In the genomic region with DNA sequence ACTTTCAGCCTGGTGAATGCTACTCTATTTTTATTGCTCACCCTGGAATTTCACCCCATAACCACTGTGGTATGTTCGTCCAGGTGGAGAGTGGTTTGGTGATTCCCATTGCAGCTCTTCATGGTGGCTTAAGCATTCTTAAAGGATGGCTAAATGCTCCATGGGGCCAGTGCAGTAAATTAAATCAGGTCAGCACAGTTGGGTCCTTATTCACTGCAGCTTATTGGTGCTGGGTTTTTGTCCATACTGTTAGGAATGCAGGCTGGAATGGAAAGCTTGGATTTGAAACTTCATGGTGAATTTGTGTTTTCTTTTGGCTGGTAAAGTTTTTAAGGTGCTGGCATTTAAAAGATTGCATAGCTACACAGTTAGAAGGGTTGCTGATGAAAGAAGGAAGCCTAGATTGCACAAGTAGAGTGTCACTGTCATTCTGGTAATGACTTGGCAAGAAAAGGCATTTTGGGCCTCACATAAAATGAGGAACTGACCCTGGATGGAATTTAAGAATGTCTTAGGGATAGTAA, we compare ENCODE assay signal across 8 cellular contexts. TPM values are rescaled to one million over a fixed set of nuclear protein-coding genes. Genes with fewer than 3 reads are reported as not detected.
DNase-seq lines count a peak whose midpoint lies in the region; ATAC-seq and TF ChIP-seq lines count a peak whose summit lies in the region.

No MANE protein-coding gene starts in this region.

- H2BK12ac ChIP-seq in H9 (ENCODE audit: insufficient read length, low read depth, low read length), result no peak overlapping the region

- H2BK15ac ChIP-seq in H9 (ENCODE audit: low read depth, low read length), result no peak overlapping the region

- H4K91ac ChIP-seq in H9 (ENCODE audit: insufficient read length, low read depth, low read length), result no peak overlapping the region

- DNase-seq in GM03348 (ENCODE audit: low spot score), result peak; percentile 74
- no peak for DNase-seq in H9
- peak; percentile 39 for DNase-seq in NAMALWA (ENCODE audit: low spot score)
- peak; percentile 30 to 99 for DNase-seq in fibroblast of lung (ENCODE audit: low read depth in 2 of 2)
- no peak for DNase-seq in stimulated activated naive CD8-positive, alpha-beta T cell treated with anti-CD3 and anti-CD28 coated beads, Interleukin-15, amount 100 ng/mL, for 72 hours
- no peak for DNase-seq in DMS53 (lab: John Stamatoyannopoulos, UW)
- no peak for DNase-seq in head of caudate nucleus

- H3K27ac ChIP-seq in H9 (ENCODE audit: insufficient read length, low read depth, low read length) (no peak overlapping the region), fibroblast of lung (ENCODE audit: insufficient read depth, low read length) (no peak overlapping the region)

- peaks cover 9% of the 10 kb centered on the region in 2 experiments; a peak in 4 of 5 replicates for H3K9me3 Mint-ChIP-seq in H9
- peaks cover 0 to 9% of the 10 kb centered on the region in 2 donors for H3K9me3 Mint-ChIP-seq in stimulated activated naive CD8-positive, alpha-beta T cell treated with anti-CD3 and anti-CD28 coated beads, Interleukin-15, amount 100 ng/mL, for 72 hours

- peaks cover 43 to 51% of the 10 kb centered on the region in 2 experiments for H3K4me1 Mint-ChIP-seq in H9
- H3K4me1 Mint-ChIP-seq in stimulated activated naive CD8-positive, alpha-beta T cell treated with anti-CD3 and anti-CD28 coated beads, Interleukin-15, amount 100 ng/mL, for 72 hours, result peaks cover 46% of the 10 kb centered on the region

- H3K36me3 ChIP-seq in fibroblast of lung (ENCODE audit: control insufficient read depth, insufficient read depth, low read length), result no peaks in the 10 kb centered on the region

- H3K4ac ChIP-seq in H9 (ENCODE audit: low read depth, low read length), result no peak overlapping the region

- peaks cover 10 to 12% (median 11%) of the 10 kb centered on the region in 3 experiments; a peak in 6 of 7 replicates for H3K36me3 Mint-ChIP-seq in H9 (ENCODE audit: insufficient read depth in 1 of 3, low read depth in 3 of 3)

- H2BK120ac ChIP-seq in H9 (ENCODE audit: low read depth, low read length, poor library complexity, severe bottlenecking), result no peak overlapping the region

- H2AFZ ChIP-seq in H9 (ENCODE audit: low read length) (no peak overlapping the region), fibroblast of lung (ENCODE audit: low read length) (no peak overlapping the region)

- H4K20me1 ChIP-seq in H9 (ENCODE audit: control insufficient read depth, insufficient read depth, insufficient read length) (no peaks in the 10 kb centered on the region), fibroblast of lung (ENCODE audit: control insufficient read depth, extremely low read depth, insufficient read depth, low read length) (no peaks in the 10 kb centered on the region)

- no peak overlapping the region for H2BK20ac ChIP-seq in H9 (ENCODE audit: low read depth, low read length, poor library complexity, severe bottlenecking)

- H3K4me2 ChIP-seq in H9 (ENCODE audit: insufficient read depth, insufficient read length, low read length) (no peak overlapping the region), fibroblast of lung (ENCODE audit: extremely low read depth, insufficient read depth, low read length) (no peak overlapping the region)

- no CpG with 5 or more reads among the region's 1 CpG for WGBS in H9 (ENCODE audit: extremely low coverage, insufficient read length, low lambda C conversion rate)

- H3K9ac ChIP-seq in H9 (ENCODE audit: extremely low read depth, insufficient read length, low read length) (no peak overlapping the region), fibroblast of lung (ENCODE audit: insufficient read depth, low read length) (no peak overlapping the region)

- peaks cover 4% of the 10 kb centered on the region for H3K79me1 ChIP-seq in H9 (ENCODE audit: insufficient read depth, low read depth, low read length, poor library complexity, severe bottlenecking)

- H2AK5ac ChIP-seq in H9 (ENCODE audit: insufficient read length, low read length), result no peak overlapping the region

- H3K14ac ChIP-seq in H9 (ENCODE audit: insufficient read depth, low read length), result no peak overlapping the region

- H3K27ac Mint-ChIP-seq in H9, result peak overlapping the region in 2 of 3 experiments; percentile 36 to 49; a peak in 4 of 7 replicates
- peak overlapping the region; percentile 38 to 80 for H3K27ac Mint-ChIP-seq in stimulated activated naive CD8-positive, alpha-beta T cell treated with anti-CD3 and anti-CD28 coated beads, Interleukin-15, amount 100 ng/mL, for 72 hours

- ATAC-seq in stimulated activated naive CD8-positive, alpha-beta T cell treated with anti-CD3 and anti-CD28 coated beads, Interleukin-15, amount 100 ng/mL, for 72 hours, result peak; percentile 71
- no peak for ATAC-seq in HG02840 (IDR thresholded peaks at IDR 0.05; ENCODE audit: low FRiP score, unreplicated experiment)

- H3K9me3 ChIP-seq in H9 (ENCODE audit: control insufficient read depth, low read depth, low read length) (no peaks in the 10 kb centered on the region), fibroblast of lung (ENCODE audit: control insufficient read depth, insufficient read depth, low read depth, low read length) (no peaks in the 10 kb centered on the region)

- TF ChIP-seq CTCF in H9 (conservative IDR thresholded peaks at IDR 0.05) (no peak), fibroblast of lung (conservative IDR thresholded peaks at IDR 0.05 in 1 of 2, IDR thresholded peaks at IDR 0.05 in 1 of 2; ENCODE audit: low read depth in 1 of 2, low read length in 2 of 2) (no peak)

- H3K18ac ChIP-seq in H9 (ENCODE audit: insufficient read length, low read depth, low read length), result no peak overlapping the region

- H3K27me3 Mint-ChIP-seq in H9 (ENCODE audit: low read depth), result no peaks in the 10 kb centered on the region
- no peaks in the 10 kb centered on the region for H3K27me3 Mint-ChIP-seq in stimulated activated naive CD8-positive, alpha-beta T cell treated with anti-CD3 and anti-CD28 coated beads, Interleukin-15, amount 100 ng/mL, for 72 hours

- no peak overlapping the region for H3K23ac ChIP-seq in H9 (ENCODE audit: insufficient read length, low read depth, low read length)

- H3K4me1 ChIP-seq in H9 (ENCODE audit: insufficient read depth, low read length), result peaks cover 11% of the 10 kb centered on the region
- peaks cover 10% of the 10 kb centered on the region for H3K4me1 ChIP-seq in fibroblast of lung (ENCODE audit: control insufficient read depth, extremely low read depth, insufficient read depth, low read length)

- no peak overlapping the region for H3T11ph ChIP-seq in H9 (ENCODE audit: low read length)

- H3K4me3 ChIP-seq in fibroblast of lung (replicated peaks in 1 of 4; ENCODE audit: control extremely low read depth in 1 of 4, insufficient read depth in 1 of 4, low read depth in 3 of 4, low read length in 4 of 4), result no peak overlapping the region

- H4K5ac ChIP-seq in H9 (ENCODE audit: insufficient read length, low read depth, low read length), result no peak overlapping the region

- no peak overlapping the region for H3K4me3 Mint-ChIP-seq in H9
- H3K4me3 Mint-ChIP-seq in stimulated activated naive CD8-positive, alpha-beta T cell treated with anti-CD3 and anti-CD28 coated beads, Interleukin-15, amount 100 ng/mL, for 72 hours, result no peak overlapping the region

- no peaks in the 10 kb centered on the region for H3K79me2 ChIP-seq in H9 (ENCODE audit: insufficient read depth, low read length)
- H3K79me2 ChIP-seq in fibroblast of lung (ENCODE audit: control insufficient read depth, insufficient read depth, low read length), result no peaks in the 10 kb centered on the region

- H3K56ac ChIP-seq in H9 (ENCODE audit: insufficient read length, low read depth, low read length), result no peak overlapping the region

- H4K8ac ChIP-seq in H9 (replicated peaks; ENCODE audit: insufficient read length, low read depth, low read length), result no peak overlapping the region

- H3K27me3 ChIP-seq in H9 (ENCODE audit: insufficient read depth, low read length), result no peaks in the 10 kb centered on the region
- H3K27me3 ChIP-seq in fibroblast of lung (ENCODE audit: control insufficient read depth, insufficient read depth, low read length), result no peaks in the 10 kb centered on the region

- H2BK5ac ChIP-seq in H9 (ENCODE audit: insufficient read length, low read length), result no peak overlapping the region

- intact Hi-C loops in head of caudate nucleus (cut with DNase I), result no loop called here

- no peaks in the 10 kb centered on the region for H3K23me2 ChIP-seq in H9 (ENCODE audit: insufficient read length, low read depth, low read length, poor library complexity, severe bottlenecking)

RNA-seq across cellular contexts. Expression of a gene that starts 39.4 kb away (rescaled TPM):
- total RNA-seq in H9 (2021) (35.1 and 36.5 TPM in 2 replicates), fibroblast of lung (9.8 and 13.5 TPM in 2 replicates)
- 27.5 and 35.0 TPM in 2 replicates for polyA plus RNA-seq in fibroblast of lung
- polyA plus RNA-seq in fibroblast of lung (2012), result 10.8 and 16.7 TPM in 2 replicates
- 25.5 and 43.3 TPM in 2 replicates for polyA minus RNA-seq in fibroblast of lung (ENCODE audit: low replicate concordance)

Comparison
In these comparisons a context has a peak if more than half of its experiments do, and no peak if none do; other contexts are left out.
1. DNase-seq: peak in GM03348 (single experiment), NAMALWA (single experiment) and fibroblast of lung (2 of 2); none in H9 (single experiment), stimulated activated naive CD8-positive, alpha-beta T cell treated with anti-CD3 and anti-CD28 coated beads, Interleukin-15, amount 100 ng/mL, for 72 hours (0 of 2), DMS53 (single experiment) and head of caudate nucleus (0 of 42).